Comparison of ENCODE assay signal across 2 cellular contexts in the genomic region with DNA sequence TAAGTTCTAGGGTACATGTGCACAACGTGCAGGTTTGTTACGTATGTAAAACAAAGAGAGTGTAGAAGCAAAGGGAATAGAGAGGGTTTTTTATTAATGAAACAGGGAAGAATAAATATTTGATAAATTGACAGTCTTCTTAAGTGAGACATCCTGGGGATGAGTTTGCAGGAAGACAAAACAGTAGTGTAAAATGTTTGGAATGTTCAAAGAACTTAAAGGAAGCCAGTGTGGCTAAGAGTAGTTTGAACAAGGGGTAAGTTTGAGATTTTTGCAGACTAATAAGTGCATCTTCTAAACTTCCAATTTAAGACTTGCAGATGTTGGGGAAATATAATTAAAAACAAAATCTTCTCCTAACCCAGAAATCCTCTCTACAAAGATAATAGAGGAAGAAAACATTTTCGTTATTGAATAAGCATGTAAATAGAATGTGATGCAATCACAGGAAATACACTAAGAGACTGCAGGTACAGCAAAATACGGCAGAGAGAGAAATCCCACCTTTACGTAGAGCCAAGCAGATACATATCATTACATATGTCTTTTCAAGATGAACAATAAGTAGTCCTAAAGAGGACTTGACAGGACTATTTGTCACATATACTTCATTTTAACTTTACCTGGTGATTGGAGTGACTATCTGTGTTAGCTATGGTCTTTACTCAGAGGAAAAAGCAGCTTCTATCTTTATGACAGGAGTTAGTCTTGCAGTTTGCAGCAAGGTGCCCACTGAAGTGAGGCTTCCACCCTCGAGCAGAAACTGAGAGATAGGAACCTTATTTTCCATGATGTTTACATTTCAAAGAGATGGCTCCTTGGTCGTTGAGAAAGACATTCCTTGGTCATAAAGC.
TF ChIP-seq lines count a peak whose summit lies in the region.

No MANE protein-coding gene starts in this region.

TF ChIP-seq in GM23338, 12 proteins besides CTCF, POLR2A, EP300 and RAD21:
- TF ChIP-seq POLR2AphosphoS5 (IDR thresholded peaks at IDR 0.05; ENCODE audit: low read depth) (no peak), NANOG (IDR thresholded peaks at IDR 0.05; ENCODE audit: borderline replicate concordance) (peak; percentile 96), ZNF462 (CRISPR knock-in tag; IDR thresholded peaks at IDR 0.05) (peak; percentile 71; the same call in 1 of the 2 replicates), ZNF114 (CRISPR knock-in tag; IDR thresholded peaks at IDR 0.05) (no peak)
- TF ChIP-seq, protein P1, sequence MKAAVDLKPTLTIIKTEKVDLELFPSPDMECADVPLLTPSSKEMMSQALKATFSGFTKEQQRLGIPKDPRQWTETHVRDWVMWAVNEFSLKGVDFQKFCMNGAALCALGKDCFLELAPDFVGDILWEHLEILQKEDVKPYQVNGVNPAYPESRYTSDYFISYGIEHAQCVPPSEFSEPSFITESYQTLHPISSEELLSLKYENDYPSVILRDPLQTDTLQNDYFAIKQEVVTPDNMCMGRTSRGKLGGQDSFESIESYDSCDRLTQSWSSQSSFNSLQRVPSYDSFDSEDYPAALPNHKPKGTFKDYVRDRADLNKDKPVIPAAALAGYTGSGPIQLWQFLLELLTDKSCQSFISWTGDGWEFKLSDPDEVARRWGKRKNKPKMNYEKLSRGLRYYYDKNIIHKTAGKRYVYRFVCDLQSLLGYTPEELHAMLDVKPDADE (IDR thresholded peaks at IDR 0.05): no peak
TF ChIP-seq in GM23338: peak in this region for 2.

TF ChIP-seq in H1, 55 proteins besides CTCF, POLR2A, EP300 and RAD21:
- TF ChIP-seq ATF2 (IDR thresholded peaks at IDR 0.05; ENCODE audit: low read length) (no peak), CBX5 (IDR thresholded peaks at IDR 0.05; ENCODE audit: low read depth, low read length) (no peak), RNF2 (IDR thresholded peaks at IDR 0.05; ENCODE audit: borderline replicate concordance, low read depth, low read length, missing control alignments, poor library complexity, severe bottlenecking) (no peak), CEBPB (IDR thresholded peaks at IDR 0.05; ENCODE audit: low read depth, low read length) (peak; percentile 93), ASH2L (IDR thresholded peaks at IDR 0.05; ENCODE audit: low read length) (peak; percentile 44), TEAD4 (IDR thresholded peaks at IDR 0.05; ENCODE audit: low read depth, low read length) (peak; percentile 83), HDAC2 (IDR thresholded peaks at IDR 0.05; ENCODE audit: borderline replicate concordance in 1 of 2, low read depth in 2 of 2, low read length in 2 of 2) (peak in 1 of 2 experiments; percentile 81; a peak in 1 of 4 replicates), ZNF274 (IDR thresholded peaks at IDR 0.05; ENCODE audit: borderline replicate concordance, extremely low read depth, low read length) (no peak), KDM4A (IDR thresholded peaks at IDR 0.05; ENCODE audit: low read depth, low read length, severe bottlenecking) (no peak), MAFK (IDR thresholded peaks at IDR 0.05; ENCODE audit: low read depth, low read length) (no peak; the same call in 1 of the 2 replicates), TBP (IDR thresholded peaks at IDR 0.05; ENCODE audit: low read depth, low read length) (peak; percentile 27; the same call in 1 of the 2 replicates), SUZ12 (IDR thresholded peaks at IDR 0.05; ENCODE audit: low read length) (no peak), CHD7 (IDR thresholded peaks at IDR 0.05; ENCODE audit: insufficient replicate concordance, low read length) (no peak), GTF2F1 (IDR thresholded peaks at IDR 0.05; ENCODE audit: borderline replicate concordance, low read depth, low read length) (no peak), NRF1 (IDR thresholded peaks at IDR 0.05; ENCODE audit: low read depth, low read length) (no peak), CREB1 (IDR thresholded peaks at IDR 0.05) (no peak), NANOG (IDR thresholded peaks at IDR 0.05; ENCODE audit: insufficient read depth, low read depth, low read length, poor library complexity, severe bottlenecking) (peak; percentile 71), SAP30 (IDR thresholded peaks at IDR 0.05; ENCODE audit: insufficient read depth, insufficient replicate concordance, low read length) (no peak), SIRT6 (IDR thresholded peaks at IDR 0.05; ENCODE audit: low read length) (no peak), POU5F1 (IDR thresholded peaks at IDR 0.05; ENCODE audit: low read depth, low read length) (0 out of 2 replicates have a peak, but pooled peaks have one; percentile 37), MAX (IDR thresholded peaks at IDR 0.05) (no peak), RFX5 (IDR thresholded peaks at IDR 0.05; ENCODE audit: borderline replicate concordance, low read depth, low read length) (no peak), SIN3A (conservative IDR thresholded peaks at IDR 0.05 in 1 of 2, IDR thresholded peaks at IDR 0.05 in 1 of 2; ENCODE audit: low read depth in 1 of 2, low read length in 2 of 2) (no peak), TAF7 (optimal IDR thresholded peaks at IDR 0.05; ENCODE audit: borderline replicate concordance, low read depth, low read length) (peak; percentile 57), CHD1 (IDR thresholded peaks at IDR 0.05; ENCODE audit: low read depth, low read length) (no peak), BRCA1 (IDR thresholded peaks at IDR 0.05; ENCODE audit: low read depth, low read length) (no peak)
